Comparison of ENCODE assay signal across 9 cellular contexts in the genomic region with DNA sequence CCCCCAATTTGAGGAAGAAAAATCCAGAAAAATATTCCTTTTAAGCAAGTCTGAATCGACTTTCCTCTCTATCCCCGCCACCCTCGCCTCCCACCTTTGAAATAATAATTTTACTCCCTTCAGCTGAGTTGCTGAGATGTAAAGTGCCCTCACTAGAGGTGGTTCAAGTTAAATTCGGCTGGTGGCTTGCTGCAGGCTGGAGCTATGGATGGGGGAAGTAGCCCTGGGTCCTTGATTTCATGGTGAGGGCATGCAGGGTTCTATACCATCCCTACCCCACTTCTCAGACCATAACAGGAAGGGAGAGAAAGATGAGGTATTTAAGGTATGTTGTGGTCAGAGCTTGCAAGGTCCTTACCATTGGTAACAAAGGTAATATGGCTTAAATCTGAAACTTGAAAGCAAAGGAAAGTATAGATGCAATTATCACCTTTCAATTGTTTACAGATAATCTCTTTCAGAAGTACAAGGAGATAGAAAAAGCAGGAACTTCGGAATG.
DNase-seq lines count a peak whose midpoint lies in the region; ATAC-seq and TF ChIP-seq lines count a peak whose summit lies in the region.
"Had no signal": no experiment of that assay in that cellular context is flagged by ENCODE, and none has a peak within 500 bp of the region (broad histone marks: within the 10 kb centered on the region; RNA-seq: fewer than 3 reads in every experiment).

No MANE protein-coding gene starts in this region.

- H3K27ac Mint-ChIP-seq in osteocyte (ENCODE audit: unreplicated experiment), result peak overlapping the region; percentile 98

- TF ChIP-seq CTCF in osteocyte (IDR thresholded peaks at IDR 0.05), result no peak

- no peak for ATAC-seq in GM18861 (IDR thresholded peaks at IDR 0.05; ENCODE audit: unreplicated experiment)
- ATAC-seq: K562 had no signal

- H3K4me3 Mint-ChIP-seq in osteocyte (ENCODE audit: unreplicated experiment), result peak overlapping the region; percentile 94

- H3K27me3 Mint-ChIP-seq in osteocyte (ENCODE audit: unreplicated experiment), result no peaks in the 10 kb centered on the region

- peaks cover 1% of the 10 kb centered on the region for H3K9me3 Mint-ChIP-seq in osteocyte (ENCODE audit: unreplicated experiment)

- DNase-seq in GF-D8 (lab: John Stamatoyannopoulos, UW), result peak; percentile 22
- DNase-seq in LHCN-M2 (ENCODE audit: low read depth), result peak; percentile 33
- DNase-seq in cerebellar cortex (ENCODE audit: low spot score), result peak; percentile 66
- no peak for DNase-seq in osteocyte (ENCODE audit: extremely low spot score, unreplicated experiment)
- DNase-seq in NCI-H2107 treated with DMSO at 0.1 percent for 48 hours (lab: John Stamatoyannopoulos, UW; ENCODE audit: unreplicated experiment), result no peak
- no peak for DNase-seq in activated gamma-delta T cell (lab: John Stamatoyannopoulos, UW)
- DNase-seq in NCI-H1105 treated with DMSO at 0.1 percent for 48 hours (lab: John Stamatoyannopoulos, UW), result no peak

- peaks cover 66% of the 10 kb centered on the region for H3K4me1 Mint-ChIP-seq in osteocyte (ENCODE audit: unreplicated experiment)

- peaks cover under 1% of the 10 kb centered on the region for H3K36me3 Mint-ChIP-seq in osteocyte (ENCODE audit: unreplicated experiment)

Comparison
In these comparisons a context has a peak if more than half of its experiments do, and no peak if none do; other contexts are left out.
1. DNase-seq: peak in GF-D8 (single experiment), LHCN-M2 (single experiment) and cerebellar cortex (single experiment); none in osteocyte (single experiment), NCI-H2107 treated with DMSO at 0.1 percent for 48 hours (single experiment), activated gamma-delta T cell (single experiment) and NCI-H1105 treated with DMSO at 0.1 percent for 48 hours (single experiment).